ENCODE assay signal across 20 cellular contexts in the genomic region with DNA sequence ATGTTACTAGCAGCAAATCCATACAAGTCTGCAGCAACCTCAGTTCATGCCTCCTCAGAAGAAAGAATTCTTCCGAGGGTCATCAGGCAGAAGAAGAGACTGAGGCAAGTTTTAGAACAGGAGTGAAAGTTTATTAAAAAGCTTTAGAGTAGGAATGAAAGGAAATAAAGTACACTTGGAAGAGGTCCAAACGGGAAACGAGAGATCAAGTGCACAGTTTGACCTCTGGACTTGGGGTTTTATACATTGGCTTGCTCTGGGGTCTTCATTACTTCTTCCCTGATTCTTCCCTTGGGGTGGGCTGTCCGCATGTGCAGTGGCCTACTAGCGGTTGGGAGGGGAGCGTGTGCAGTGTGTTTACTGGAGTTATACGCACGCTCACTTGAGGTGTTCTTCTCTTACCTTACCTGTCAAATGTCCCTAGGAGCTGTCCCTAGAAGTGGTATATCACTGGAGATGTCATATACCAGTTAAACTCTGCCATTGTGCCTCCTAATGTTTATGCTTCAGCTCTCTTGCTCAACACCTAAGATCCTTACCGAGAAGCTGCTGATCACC.
"Had no signal": no experiment of that assay in that cellular context is flagged by ENCODE, and none has a peak within 500 bp of the region (broad histone marks: within the 10 kb centered on the region; RNA-seq: fewer than 3 reads in every experiment).

No MANE protein-coding gene starts in this region.

- H3K9me3 ChIP-seq: ascending aorta, body of pancreas had no signal

- DNase-seq: activated CD4-positive, alpha-beta memory T cell treated with anti-CD3 and anti-CD28 coated beads, Interleukin-2, amount 10 ng/mL, durations not matched to agents 7 days and 5 days; activated CD4-positive, alpha-beta T cell treated with anti-CD3 and anti-CD28 coated beads, Interleukin-2, amount 10 ng/mL, durations not matched to agents 7 days and 5 days; activated CD4-positive, CD25-positive, alpha-beta regulatory T cell; activated gamma-delta T cell; activated naive CD4-positive, alpha-beta T cell treated with anti-CD3 and anti-CD28 coated beads for 36 hours; activated naive CD8-positive, alpha-beta T cell treated with anti-CD3 and anti-CD28 coated beads, Interleukin-2, amount 10 ng/mL, durations not matched to agents 7 days and 5 days; activated T-cell treated with anti-CD3 and anti-CD28 coated beads for 4 hours; activated T-cell treated with anti-CD3 and anti-CD28 coated beads, Interleukin-2, amount 50 U/mL, for 48 hours; central memory CD4-positive, alpha-beta T cell; Karpas-422; NCI-H1105 treated with DMSO at 0.1 percent for 48 hours; NCI-H1436 treated with DMSO at 0.1 percent for 48 hours; NCI-H2081; NCI-H446; NCI-H524; T-cell; T-helper 2 cell had no signal

- H3K27ac ChIP-seq: ascending aorta, body of pancreas had no signal

- H3K4me1 ChIP-seq: ascending aorta, body of pancreas had no signal

- H3K4me3 ChIP-seq: ascending aorta, body of pancreas had no signal

- ATAC-seq: activated T-helper 17 cell treated with anti-CD3 and anti-CD28 coated beads, Interleukin-2, amount 50 U/mL, for 72 hours; body of pancreas; T-cell had no signal

- H3K27me3 ChIP-seq: ascending aorta, body of pancreas had no signal

- H3K36me3 ChIP-seq: ascending aorta had no signal
